In the genomic region with DNA sequence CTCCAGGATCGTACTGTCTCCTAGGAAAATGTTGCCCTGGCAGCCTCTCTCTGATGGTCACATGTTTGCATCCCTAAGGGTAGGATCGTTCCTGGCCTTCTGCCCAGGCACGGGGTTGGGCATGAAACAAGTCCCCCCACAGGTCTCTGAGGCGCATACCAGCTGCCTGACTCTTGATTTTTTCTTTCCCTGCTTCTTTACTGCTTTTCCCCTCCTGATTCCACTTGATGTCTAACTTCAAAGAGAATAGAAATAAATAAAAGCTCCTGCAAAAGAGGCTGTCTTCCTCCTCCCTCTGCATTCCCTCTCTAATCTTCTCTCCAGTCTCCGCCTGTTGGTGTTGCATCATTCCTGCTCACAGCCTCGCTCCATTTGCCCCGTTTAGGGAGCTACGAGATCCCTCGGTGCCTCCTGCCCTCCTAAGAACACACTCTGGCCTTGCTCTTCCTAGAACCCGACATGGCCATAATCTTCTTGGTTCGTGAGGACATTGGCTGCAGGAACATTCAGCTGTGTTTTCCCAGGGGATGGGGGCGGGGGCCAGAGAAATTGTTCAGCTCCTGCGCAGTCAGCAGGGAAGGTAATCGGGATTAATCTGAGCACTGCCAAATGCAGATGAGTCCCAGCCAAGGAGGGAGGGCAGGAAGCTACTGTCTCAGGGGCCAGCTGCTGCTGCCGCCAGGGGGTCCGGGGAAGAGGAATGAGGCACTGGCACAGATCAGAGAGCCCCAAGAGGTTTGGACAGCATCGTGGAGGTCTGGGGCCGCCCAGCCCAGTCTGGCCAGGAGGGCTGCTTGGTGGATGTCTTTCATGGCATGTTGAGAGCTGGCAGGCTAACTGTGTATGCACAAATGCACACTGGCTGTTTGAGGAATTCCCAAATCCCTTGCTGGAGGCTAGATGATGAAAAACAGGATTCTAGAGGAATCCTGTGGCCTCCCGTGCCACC, we compare ENCODE assay signal across 1 cellular context.
TF ChIP-seq lines count a peak whose summit lies in the region.

No MANE protein-coding gene starts in this region.

TF ChIP-seq in HepG2, 621 proteins besides CTCF, POLR2A, EP300 and RAD21 (continued from another document):
- TF ChIP-seq, protein P1, sequence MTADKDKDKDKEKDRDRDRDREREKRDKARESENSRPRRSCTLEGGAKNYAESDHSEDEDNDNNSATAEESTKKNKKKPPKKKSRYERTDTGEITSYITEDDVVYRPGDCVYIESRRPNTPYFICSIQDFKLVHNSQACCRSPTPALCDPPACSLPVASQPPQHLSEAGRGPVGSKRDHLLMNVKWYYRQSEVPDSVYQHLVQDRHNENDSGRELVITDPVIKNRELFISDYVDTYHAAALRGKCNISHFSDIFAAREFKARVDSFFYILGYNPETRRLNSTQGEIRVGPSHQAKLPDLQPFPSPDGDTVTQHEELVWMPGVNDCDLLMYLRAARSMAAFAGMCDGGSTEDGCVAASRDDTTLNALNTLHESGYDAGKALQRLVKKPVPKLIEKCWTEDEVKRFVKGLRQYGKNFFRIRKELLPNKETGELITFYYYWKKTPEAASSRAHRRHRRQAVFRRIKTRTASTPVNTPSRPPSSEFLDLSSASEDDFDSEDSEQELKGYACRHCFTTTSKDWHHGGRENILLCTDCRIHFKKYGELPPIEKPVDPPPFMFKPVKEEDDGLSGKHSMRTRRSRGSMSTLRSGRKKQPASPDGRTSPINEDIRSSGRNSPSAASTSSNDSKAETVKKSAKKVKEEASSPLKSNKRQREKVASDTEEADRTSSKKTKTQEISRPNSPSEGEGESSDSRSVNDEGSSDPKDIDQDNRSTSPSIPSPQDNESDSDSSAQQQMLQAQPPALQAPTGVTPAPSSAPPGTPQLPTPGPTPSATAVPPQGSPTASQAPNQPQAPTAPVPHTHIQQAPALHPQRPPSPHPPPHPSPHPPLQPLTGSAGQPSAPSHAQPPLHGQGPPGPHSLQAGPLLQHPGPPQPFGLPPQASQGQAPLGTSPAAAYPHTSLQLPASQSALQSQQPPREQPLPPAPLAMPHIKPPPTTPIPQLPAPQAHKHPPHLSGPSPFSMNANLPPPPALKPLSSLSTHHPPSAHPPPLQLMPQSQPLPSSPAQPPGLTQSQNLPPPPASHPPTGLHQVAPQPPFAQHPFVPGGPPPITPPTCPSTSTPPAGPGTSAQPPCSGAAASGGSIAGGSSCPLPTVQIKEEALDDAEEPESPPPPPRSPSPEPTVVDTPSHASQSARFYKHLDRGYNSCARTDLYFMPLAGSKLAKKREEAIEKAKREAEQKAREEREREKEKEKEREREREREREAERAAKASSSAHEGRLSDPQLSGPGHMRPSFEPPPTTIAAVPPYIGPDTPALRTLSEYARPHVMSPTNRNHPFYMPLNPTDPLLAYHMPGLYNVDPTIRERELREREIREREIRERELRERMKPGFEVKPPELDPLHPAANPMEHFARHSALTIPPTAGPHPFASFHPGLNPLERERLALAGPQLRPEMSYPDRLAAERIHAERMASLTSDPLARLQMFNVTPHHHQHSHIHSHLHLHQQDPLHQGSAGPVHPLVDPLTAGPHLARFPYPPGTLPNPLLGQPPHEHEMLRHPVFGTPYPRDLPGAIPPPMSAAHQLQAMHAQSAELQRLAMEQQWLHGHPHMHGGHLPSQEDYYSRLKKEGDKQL (CRISPR knock-in tag; IDR thresholded peaks at IDR 0.05; ENCODE audit: low read depth) = no peak
- no peak for TF ChIP-seq IKZF5 (CRISPR knock-in tag; IDR thresholded peaks at IDR 0.05)
- TF ChIP-seq SOX6 (IDR thresholded peaks at IDR 0.05) = no peak
- TF ChIP-seq SOX6 (CRISPR knock-in tag; IDR thresholded peaks at IDR 0.05) = peak; percentile 27; the same call in 1 of the 2 replicates
- TF ChIP-seq ZNF557 (CRISPR knock-in tag; IDR thresholded peaks at IDR 0.05) = no peak
- no peak for TF ChIP-seq E2F2 (CRISPR knock-in tag; IDR thresholded peaks at IDR 0.05; ENCODE audit: borderline replicate concordance)
- peak in 1 of 2 experiments; percentile 95; a peak in 2 of 4 replicates for TF ChIP-seq ATF4 (CRISPR knock-in tag; IDR thresholded peaks at IDR 0.05)
- no peak for TF ChIP-seq ZNF564 (CRISPR knock-in tag; IDR thresholded peaks at IDR 0.05)
- no peak for TF ChIP-seq ZFY (CRISPR knock-in tag; IDR thresholded peaks at IDR 0.05)
- TF ChIP-seq ZNF558 (CRISPR knock-in tag; IDR thresholded peaks at IDR 0.05; ENCODE audit: borderline replicate concordance) = no peak
- no peak for TF ChIP-seq ZSCAN20 (CRISPR knock-in tag; IDR thresholded peaks at IDR 0.05; ENCODE audit: borderline replicate concordance)
- no peak for TF ChIP-seq GLMP (CRISPR knock-in tag; IDR thresholded peaks at IDR 0.05; ENCODE audit: borderline replicate concordance)
- no peak for TF ChIP-seq HMG20B (CRISPR knock-in tag; conservative IDR thresholded peaks at IDR 0.05)
- no peak for TF ChIP-seq TMF1 (CRISPR knock-in tag; IDR thresholded peaks at IDR 0.05; ENCODE audit: low read depth)
